ENCODE assay signal across 1 cellular context in genomic region chr10:100009793-100010676, GRCh38.
TF ChIP-seq lines count a peak whose summit lies in the region.

Gene DNMBP (minus strand): TSS chr10:100009947. CDS start chr10:99972124, 37,823 bp downstream.

TF ChIP-seq in GM12878, 131 proteins besides CTCF, POLR2A, EP300 and RAD21 (continued from another document):
- TF ChIP-seq ASH2L (IDR thresholded peaks at IDR 0.05; ENCODE audit: borderline replicate concordance, low read depth) (peak; percentile 22; the same call in 1 of the 2 replicates), TCF3 (IDR thresholded peaks at IDR 0.05; ENCODE audit: borderline replicate concordance, insufficient read depth, low read depth, low read length) (0 out of 2 replicates have a peak, but pooled peaks have one; percentile 5)
